Comparison of ENCODE assay signal across 8 cellular contexts in the genomic region with DNA sequence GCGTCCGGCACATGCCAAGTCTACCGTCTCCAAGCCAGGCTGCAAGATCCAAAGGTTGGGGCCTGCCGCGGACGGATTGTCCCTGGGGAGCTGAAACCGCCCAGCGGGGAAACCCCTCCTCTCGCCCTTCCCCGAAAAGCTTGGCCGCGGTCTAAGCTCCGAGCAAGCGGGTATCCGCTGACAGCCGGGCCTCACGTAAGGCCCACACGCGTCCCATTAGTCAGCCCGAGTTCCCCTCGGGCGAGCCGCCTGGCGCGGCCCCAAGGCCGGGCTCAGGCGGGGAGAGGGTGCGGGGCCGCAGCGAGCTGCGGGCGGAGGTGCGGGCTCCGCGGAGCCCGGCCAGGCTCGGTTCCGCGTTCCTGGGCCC.
A peak's percentile ranks its signal among the peaks of the same experiment; 100 is the strongest.
DNase-seq lines count a peak whose midpoint lies in the region; ATAC-seq and TF ChIP-seq lines count a peak whose summit lies in the region.

No MANE protein-coding gene starts in this region.

- DNase-seq in NCI-H82 (lab: John Stamatoyannopoulos, UW): peak; percentile 38
- DNase-seq in NCI-H82 treated with DMSO at 0.1 percent for 48 hours (lab: John Stamatoyannopoulos, UW; ENCODE audit: unreplicated experiment): no peak
- peak; percentile 69 for DNase-seq in glomerular visceral epithelial cell (ENCODE audit: extremely low spot score)
- no peak for DNase-seq in retinal pigment epithelial cell (ENCODE audit: low read depth)
- DNase-seq in NCI-H526 treated with DMSO at 0.1 percent for 48 hours (lab: John Stamatoyannopoulos, UW): no peak

- peak overlapping the region; percentile 22 for H3K4me3 ChIP-seq in retinal pigment epithelial cell (ENCODE audit: low read length)

- H3K27ac ChIP-seq in VCaP: peak overlapping the region; percentile 98

- TF ChIP-seq CTCF in VCaP (conservative IDR thresholded peaks at IDR 0.05) (no peak), retinal pigment epithelial cell (conservative IDR thresholded peaks at IDR 0.05; ENCODE audit: low read depth, low read length) (no peak)

- ATAC-seq in HG02678 (IDR thresholded peaks at IDR 0.05; ENCODE audit: unreplicated experiment) (peak; percentile 26), HG03175 (IDR thresholded peaks at IDR 0.05; ENCODE audit: unreplicated experiment) (no peak)

Comparison
In these comparisons a context has a peak if more than half of its experiments do, and no peak if none do; other contexts are left out.
1. DNase-seq: peak in NCI-H82 (single experiment) and glomerular visceral epithelial cell (single experiment); none in NCI-H82 treated with DMSO at 0.1 percent for 48 hours (single experiment), retinal pigment epithelial cell (single experiment) and NCI-H526 treated with DMSO at 0.1 percent for 48 hours (single experiment).